1 cellular context compared by ENCODE assay signal in the genomic region with DNA sequence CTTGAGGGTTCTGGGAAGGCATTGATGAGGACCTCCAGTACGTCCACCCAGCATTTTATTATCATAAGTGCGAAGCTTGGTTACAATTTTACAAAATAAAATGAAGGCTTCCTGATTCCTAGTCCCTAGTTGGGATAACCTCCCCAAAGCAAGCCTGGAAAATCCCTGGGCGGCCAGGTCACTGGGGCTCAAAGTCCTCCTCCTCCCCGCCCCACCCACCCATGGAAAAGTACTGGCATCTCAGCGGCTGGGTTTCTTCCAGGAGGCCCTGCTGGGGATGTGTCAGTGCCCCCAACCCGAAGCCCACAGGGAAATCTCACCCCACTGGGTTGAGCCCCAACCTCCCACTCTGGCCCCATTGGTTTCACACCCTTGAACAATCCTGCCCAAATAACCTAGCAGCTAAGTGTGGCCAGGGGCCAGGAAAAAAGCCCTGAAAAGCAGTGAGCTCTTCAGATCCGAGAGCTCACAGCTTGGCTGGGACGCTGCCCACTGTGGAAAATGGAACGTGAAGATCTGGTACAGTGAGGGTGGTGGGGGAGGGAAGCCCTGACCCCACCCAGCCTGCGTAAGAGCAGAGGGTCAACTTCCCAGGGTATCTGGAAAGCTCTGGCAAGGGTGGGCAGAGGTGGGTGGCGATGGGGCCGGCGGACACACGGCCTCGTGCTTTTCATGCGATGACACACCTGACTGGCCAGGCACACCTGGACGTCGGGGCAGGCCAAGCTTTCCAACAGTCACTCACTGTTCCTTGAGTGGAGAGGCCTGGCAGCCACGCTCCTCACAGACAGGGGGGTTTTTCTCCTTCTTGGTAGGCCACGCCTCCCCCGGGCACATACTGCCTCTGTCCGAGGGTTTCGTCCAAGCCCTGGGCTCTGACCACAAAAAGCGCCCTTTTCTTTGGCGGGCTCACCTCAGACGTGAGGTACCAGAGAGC.
TF ChIP-seq lines count a peak whose summit lies in the region.

No MANE protein-coding gene starts in this region.

TF ChIP-seq in HepG2, 621 proteins besides CTCF, POLR2A, EP300 and RAD21 (continued from another document and continues in another):
- TF ChIP-seq, protein P1, sequence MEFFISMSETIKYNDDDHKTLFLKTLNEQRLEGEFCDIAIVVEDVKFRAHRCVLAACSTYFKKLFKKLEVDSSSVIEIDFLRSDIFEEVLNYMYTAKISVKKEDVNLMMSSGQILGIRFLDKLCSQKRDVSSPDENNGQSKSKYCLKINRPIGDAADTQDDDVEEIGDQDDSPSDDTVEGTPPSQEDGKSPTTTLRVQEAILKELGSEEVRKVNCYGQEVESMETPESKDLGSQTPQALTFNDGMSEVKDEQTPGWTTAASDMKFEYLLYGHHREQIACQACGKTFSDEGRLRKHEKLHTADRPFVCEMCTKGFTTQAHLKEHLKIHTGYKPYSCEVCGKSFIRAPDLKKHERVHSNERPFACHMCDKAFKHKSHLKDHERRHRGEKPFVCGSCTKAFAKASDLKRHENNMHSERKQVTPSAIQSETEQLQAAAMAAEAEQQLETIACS (CRISPR knock-in tag; IDR thresholded peaks at IDR 0.05), result no peak
- peak; percentile 36; the same call in 1 of the 2 replicates for TF ChIP-seq ZC3H4 (CRISPR knock-in tag; IDR thresholded peaks at IDR 0.05; ENCODE audit: borderline replicate concordance)
- peak; percentile 78 for TF ChIP-seq YEATS4 (CRISPR knock-in tag; IDR thresholded peaks at IDR 0.05; ENCODE audit: borderline replicate concordance)
- peak; percentile 84; the same call in 1 of the 2 replicates for TF ChIP-seq NFKB2 (CRISPR knock-in tag; IDR thresholded peaks at IDR 0.05; ENCODE audit: borderline replicate concordance)
- peak; percentile 12; the same call in 1 of the 2 replicates for TF ChIP-seq RARA (CRISPR knock-in tag; IDR thresholded peaks at IDR 0.05)
- peak; percentile 95 for TF ChIP-seq ASH2L (IDR thresholded peaks at IDR 0.05; ENCODE audit: insufficient read length, low read depth, low read length)
- peak; percentile 98 for TF ChIP-seq ZBTB38 (CRISPR knock-in tag; IDR thresholded peaks at IDR 0.05)
- TF ChIP-seq ZFX (CRISPR knock-in tag; IDR thresholded peaks at IDR 0.05; ENCODE audit: low read depth), result peak; percentile 45; the same call in 1 of the 2 replicates
- TF ChIP-seq, protein P2, sequence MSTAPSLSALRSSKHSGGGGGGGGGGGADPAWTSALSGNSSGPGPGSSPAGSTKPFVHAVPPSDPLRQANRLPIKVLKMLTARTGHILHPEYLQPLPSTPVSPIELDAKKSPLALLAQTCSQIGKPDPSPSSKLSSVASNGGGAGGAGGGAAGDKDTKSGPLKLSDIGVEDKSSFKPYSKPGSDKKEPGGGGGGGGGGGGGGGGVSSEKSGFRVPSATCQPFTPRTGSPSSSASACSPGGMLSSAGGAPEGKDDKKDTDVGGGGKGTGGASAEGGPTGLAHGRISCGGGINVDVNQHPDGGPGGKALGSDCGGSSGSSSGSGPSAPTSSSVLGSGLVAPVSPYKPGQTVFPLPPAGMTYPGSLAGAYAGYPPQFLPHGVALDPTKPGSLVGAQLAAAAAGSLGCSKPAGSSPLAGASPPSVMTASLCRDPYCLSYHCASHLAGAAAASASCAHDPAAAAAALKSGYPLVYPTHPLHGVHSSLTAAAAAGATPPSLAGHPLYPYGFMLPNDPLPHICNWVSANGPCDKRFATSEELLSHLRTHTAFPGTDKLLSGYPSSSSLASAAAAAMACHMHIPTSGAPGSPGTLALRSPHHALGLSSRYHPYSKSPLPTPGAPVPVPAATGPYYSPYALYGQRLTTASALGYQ (CRISPR knock-in tag; IDR thresholded peaks at IDR 0.05), result 0 out of 2 replicates have a peak, but pooled peaks have one; percentile 31
- TF ChIP-seq AGO2 (optimal IDR thresholded peaks at IDR 0.05; ENCODE audit: low read depth, low read length), result peak; percentile 98
- TF ChIP-seq ZNF317 (CRISPR knock-in tag; IDR thresholded peaks at IDR 0.05), result 0 out of 2 replicates have a peak, but pooled peaks have one; percentile 28
- 0 out of 2 replicates have a peak, but pooled peaks have one; percentile 71 for TF ChIP-seq RARG (CRISPR knock-in tag; IDR thresholded peaks at IDR 0.05; ENCODE audit: low read depth)
- TF ChIP-seq, protein P3, sequence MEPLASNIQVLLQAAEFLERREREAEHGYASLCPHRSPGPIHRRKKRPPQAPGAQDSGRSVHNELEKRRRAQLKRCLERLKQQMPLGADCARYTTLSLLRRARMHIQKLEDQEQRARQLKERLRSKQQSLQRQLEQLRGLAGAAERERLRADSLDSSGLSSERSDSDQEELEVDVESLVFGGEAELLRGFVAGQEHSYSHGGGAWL (CRISPR knock-in tag; IDR thresholded peaks at IDR 0.05), result no peak; the same call in 1 of the 2 replicates
- 0 out of 2 replicates have a peak, but pooled peaks have one; percentile 52 for TF ChIP-seq ZNF614 (CRISPR knock-in tag; IDR thresholded peaks at IDR 0.05; ENCODE audit: borderline replicate concordance)
- TF ChIP-seq RFXAP (CRISPR knock-in tag; IDR thresholded peaks at IDR 0.05; ENCODE audit: borderline replicate concordance), result peak; percentile 19; the same call in 1 of the 2 replicates
- no peak for TF ChIP-seq ZNF678 (CRISPR knock-in tag; IDR thresholded peaks at IDR 0.05)
- no peak for TF ChIP-seq KLF6 (CRISPR knock-in tag; IDR thresholded peaks at IDR 0.05)
- peak; percentile 58; the same call in 1 of the 2 replicates for TF ChIP-seq RELA (CRISPR knock-in tag; IDR thresholded peaks at IDR 0.05)
- no peak for TF ChIP-seq ZZZ3 (CRISPR knock-in tag; IDR thresholded peaks at IDR 0.05; ENCODE audit: borderline replicate concordance)
- no peak for TF ChIP-seq ZNF546 (CRISPR knock-in tag; conservative IDR thresholded peaks at IDR 0.05)
- TF ChIP-seq, protein P4, sequence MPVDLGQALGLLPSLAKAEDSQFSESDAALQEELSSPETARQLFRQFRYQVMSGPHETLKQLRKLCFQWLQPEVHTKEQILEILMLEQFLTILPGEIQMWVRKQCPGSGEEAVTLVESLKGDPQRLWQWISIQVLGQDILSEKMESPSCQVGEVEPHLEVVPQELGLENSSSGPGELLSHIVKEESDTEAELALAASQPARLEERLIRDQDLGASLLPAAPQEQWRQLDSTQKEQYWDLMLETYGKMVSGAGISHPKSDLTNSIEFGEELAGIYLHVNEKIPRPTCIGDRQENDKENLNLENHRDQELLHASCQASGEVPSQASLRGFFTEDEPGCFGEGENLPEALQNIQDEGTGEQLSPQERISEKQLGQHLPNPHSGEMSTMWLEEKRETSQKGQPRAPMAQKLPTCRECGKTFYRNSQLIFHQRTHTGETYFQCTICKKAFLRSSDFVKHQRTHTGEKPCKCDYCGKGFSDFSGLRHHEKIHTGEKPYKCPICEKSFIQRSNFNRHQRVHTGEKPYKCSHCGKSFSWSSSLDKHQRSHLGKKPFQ (CRISPR knock-in tag; IDR thresholded peaks at IDR 0.05; ENCODE audit: insufficient replicate concordance), result peak; percentile 52
- TF ChIP-seq, protein P5, sequence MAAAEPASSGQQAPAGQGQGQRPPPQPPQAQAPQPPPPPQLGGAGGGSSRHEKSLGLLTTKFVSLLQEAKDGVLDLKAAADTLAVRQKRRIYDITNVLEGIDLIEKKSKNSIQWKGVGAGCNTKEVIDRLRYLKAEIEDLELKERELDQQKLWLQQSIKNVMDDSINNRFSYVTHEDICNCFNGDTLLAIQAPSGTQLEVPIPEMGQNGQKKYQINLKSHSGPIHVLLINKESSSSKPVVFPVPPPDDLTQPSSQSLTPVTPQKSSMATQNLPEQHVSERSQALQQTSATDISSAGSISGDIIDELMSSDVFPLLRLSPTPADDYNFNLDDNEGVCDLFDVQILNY (CRISPR knock-in tag; conservative IDR thresholded peaks at IDR 0.05), result no peak
- TF ChIP-seq POLR2G (IDR thresholded peaks at IDR 0.05; ENCODE audit: low read depth, low read length), result peak; percentile 62
- TF ChIP-seq, protein P6, sequence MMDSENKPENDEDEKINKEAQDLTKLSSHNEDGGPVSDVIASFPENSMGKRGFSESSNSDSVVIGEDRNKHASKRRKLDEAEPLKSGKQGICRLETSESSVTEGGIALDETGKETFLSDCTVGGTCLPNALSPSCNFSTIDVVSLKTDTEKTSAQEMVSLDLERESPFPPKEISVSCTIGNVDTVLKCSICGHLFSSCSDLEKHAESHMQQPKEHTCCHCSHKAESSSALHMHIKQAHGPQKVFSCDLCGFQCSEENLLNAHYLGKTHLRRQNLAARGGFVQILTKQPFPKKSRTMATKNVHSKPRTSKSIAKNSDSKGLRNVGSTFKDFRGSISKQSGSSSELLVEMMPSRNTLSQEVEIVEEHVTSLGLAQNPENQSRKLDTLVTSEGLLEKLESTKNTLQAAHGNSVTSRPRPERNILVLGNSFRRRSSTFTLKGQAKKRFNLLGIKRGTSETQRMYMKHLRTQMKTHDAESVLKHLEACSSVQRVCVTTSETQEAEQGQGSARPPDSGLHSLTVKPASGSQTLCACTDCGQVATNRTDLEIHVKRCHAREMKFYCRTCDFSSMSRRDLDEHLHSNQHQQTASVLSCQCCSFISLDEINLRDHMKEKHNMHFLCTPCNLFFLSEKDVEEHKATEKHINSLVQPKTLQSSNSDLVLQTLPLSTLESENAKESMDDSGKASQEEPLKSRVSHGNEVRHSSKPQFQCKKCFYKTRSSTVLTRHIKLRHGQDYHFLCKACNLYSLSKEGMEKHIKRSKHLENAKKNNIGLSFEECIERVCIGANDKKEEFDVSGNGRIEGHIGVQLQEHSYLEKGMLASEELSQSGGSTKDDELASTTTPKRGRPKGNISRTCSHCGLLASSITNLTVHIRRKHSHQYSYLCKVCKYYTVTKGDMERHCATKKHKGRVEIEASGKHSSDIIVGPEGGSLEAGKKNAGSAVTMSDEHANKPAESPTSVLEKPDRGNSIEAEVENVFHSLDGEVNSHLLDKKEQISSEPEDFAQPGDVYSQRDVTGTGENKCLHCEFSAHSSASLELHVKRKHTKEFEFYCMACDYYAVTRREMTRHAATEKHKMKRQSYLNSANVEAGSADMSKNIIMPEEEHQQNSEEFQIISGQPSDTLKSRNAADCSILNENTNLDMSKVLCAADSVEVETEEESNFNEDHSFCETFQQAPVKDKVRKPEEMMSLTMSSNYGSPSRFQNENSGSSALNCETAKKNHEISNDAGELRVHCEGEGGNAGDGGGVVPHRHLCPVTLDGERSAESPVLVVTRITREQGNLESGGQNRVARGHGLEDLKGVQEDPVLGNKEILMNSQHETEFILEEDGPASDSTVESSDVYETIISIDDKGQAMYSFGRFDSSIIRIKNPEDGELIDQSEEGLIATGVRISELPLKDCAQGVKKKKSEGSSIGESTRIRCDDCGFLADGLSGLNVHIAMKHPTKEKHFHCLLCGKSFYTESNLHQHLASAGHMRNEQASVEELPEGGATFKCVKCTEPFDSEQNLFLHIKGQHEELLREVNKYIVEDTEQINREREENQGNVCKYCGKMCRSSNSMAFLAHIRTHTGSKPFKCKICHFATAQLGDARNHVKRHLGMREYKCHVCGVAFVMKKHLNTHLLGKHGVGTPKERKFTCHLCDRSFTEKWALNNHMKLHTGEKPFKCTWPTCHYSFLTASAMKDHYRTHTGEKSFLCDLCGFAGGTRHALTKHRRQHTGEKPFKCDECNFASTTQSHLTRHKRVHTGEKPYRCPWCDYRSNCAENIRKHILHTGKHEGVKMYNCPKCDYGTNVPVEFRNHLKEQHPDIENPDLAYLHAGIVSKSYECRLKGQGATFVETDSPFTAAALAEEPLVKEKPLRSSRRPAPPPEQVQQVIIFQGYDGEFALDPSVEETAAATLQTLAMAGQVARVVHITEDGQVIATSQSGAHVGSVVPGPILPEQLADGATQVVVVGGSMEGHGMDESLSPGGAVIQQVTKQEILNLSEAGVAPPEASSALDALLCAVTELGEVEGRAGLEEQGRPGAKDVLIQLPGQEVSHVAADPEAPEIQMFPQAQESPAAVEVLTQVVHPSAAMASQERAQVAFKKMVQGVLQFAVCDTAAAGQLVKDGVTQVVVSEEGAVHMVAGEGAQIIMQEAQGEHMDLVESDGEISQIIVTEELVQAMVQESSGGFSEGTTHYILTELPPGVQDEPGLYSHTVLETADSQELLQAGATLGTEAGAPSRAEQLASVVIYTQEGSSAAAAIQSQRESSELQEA (CRISPR knock-in tag; IDR thresholded peaks at IDR 0.05; ENCODE audit: not compliant biosample characterization), result peak; percentile 34
- TF ChIP-seq, protein P7, sequence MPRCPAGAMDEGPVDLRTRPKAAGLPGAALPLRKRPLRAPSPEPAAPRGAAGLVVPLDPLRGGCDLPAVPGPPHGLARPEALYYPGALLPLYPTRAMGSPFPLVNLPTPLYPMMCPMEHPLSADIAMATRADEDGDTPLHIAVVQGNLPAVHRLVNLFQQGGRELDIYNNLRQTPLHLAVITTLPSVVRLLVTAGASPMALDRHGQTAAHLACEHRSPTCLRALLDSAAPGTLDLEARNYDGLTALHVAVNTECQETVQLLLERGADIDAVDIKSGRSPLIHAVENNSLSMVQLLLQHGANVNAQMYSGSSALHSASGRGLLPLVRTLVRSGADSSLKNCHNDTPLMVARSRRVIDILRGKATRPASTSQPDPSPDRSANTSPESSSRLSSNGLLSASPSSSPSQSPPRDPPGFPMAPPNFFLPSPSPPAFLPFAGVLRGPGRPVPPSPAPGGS (CRISPR knock-in tag; IDR thresholded peaks at IDR 0.05), result 0 out of 2 replicates have a peak, but pooled peaks have one; percentile 63
- peak; percentile 78 for TF ChIP-seq TBX2 (CRISPR knock-in tag; IDR thresholded peaks at IDR 0.05; ENCODE audit: borderline replicate concordance)
- TF ChIP-seq GLI4 (CRISPR knock-in tag; IDR thresholded peaks at IDR 0.05; ENCODE audit: borderline replicate concordance), result peak; percentile 88; the same call in 1 of the 2 replicates
- TF ChIP-seq MED13 (CRISPR knock-in tag; IDR thresholded peaks at IDR 0.05), result peak; percentile 77
- TF ChIP-seq, protein P8, sequence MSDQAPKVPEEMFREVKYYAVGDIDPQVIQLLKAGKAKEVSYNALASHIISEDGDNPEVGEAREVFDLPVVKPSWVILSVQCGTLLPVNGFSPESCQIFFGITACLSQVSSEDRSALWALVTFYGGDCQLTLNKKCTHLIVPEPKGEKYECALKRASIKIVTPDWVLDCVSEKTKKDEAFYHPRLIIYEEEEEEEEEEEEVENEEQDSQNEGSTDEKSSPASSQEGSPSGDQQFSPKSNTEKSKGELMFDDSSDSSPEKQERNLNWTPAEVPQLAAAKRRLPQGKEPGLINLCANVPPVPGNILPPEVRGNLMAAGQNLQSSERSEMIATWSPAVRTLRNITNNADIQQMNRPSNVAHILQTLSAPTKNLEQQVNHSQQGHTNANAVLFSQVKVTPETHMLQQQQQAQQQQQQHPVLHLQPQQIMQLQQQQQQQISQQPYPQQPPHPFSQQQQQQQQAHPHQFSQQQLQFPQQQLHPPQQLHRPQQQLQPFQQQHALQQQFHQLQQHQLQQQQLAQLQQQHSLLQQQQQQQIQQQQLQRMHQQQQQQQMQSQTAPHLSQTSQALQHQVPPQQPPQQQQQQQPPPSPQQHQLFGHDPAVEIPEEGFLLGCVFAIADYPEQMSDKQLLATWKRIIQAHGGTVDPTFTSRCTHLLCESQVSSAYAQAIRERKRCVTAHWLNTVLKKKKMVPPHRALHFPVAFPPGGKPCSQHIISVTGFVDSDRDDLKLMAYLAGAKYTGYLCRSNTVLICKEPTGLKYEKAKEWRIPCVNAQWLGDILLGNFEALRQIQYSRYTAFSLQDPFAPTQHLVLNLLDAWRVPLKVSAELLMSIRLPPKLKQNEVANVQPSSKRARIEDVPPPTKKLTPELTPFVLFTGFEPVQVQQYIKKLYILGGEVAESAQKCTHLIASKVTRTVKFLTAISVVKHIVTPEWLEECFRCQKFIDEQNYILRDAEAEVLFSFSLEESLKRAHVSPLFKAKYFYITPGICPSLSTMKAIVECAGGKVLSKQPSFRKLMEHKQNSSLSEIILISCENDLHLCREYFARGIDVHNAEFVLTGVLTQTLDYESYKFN (CRISPR knock-in tag; conservative IDR thresholded peaks at IDR 0.05), result peak; percentile 86
